ENCODE assay signal across 8 cellular contexts in the genomic region with DNA sequence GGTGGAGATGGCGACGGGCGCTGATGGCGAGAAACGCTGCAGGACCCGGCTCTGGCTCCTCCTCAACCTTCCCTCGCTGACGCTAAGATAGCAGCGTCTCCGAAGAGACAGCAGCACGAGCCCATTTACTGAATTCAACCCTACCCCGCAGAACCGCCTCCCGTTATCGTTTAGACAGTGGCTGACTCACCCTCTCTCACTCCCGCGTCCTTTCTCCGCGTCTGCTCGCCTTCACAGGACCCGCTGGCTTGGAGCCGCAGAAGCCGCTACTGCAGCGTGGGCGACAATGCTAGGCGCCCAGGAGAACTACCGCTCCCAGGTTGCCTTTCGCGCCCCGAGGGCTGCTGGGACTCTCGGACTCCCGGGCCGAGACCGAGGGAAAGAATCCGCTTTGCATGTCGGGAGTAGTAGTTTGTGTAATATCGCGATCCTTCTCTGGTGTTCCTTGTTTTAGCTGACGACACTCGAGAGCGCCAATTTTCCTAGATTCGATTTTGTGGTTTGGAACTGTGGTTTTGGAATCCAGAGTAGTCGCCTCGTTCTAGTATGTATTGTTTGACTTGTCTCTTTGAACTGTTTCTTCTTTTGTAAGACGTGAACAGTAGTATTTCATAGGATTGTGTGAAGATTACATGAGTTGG. TPM values are rescaled to one million over a fixed set of nuclear protein-coding genes. Genes with fewer than 3 reads are reported as not detected.
A peak's percentile ranks its signal among the peaks of the same experiment; 100 is the strongest.
DNase-seq lines count a peak whose midpoint lies in the region; ATAC-seq and TF ChIP-seq lines count a peak whose summit lies in the region.

A gene with protein sequence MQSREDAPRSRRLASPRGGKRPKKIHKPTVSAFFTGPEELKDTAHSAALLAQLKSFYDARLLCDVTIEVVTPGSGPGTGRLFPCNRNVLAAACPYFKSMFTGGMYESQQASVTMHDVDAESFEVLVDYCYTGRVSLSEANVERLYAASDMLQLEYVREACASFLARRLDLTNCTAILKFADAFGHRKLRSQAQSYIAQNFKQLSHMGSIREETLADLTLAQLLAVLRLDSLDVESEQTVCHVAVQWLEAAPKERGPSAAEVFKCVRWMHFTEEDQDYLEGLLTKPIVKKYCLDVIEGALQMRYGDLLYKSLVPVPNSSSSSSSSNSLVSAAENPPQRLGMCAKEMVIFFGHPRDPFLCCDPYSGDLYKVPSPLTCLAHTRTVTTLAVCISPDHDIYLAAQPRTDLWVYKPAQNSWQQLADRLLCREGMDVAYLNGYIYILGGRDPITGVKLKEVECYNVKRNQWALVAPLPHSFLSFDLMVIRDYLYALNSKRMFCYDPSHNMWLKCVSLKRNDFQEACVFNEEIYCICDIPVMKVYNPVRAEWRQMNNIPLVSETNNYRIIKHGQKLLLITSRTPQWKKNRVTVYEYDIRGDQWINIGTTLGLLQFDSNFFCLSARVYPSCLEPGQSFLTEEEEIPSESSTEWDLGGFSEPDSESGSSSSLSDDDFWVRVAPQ (minus strand): TSS at position 291 of the 641 bp plus-strand sequence. CDS start 291 bp downstream, outside the sequence.

- H3K9me3 ChIP-seq in HAP-1: no peaks in the 10 kb centered on the region
- no peaks in the 10 kb centered on the region for H3K9me3 ChIP-seq in MG63

- H3K4me1 Mint-ChIP-seq in natural killer cell treated with Interleukin-12 subunit alpha and Interleukin-12 subunit beta and Interleukin-15 and Interleukin-18, amount 100 ng/mL, for 72 hours (ENCODE audit: low read depth in 2 of 2): peaks cover 36 to 45% of the 10 kb centered on the region in 2 donors

- H3K4me3 ChIP-seq in HAP-1: peak within 1 kb of the TSS; percentile 54
- H3K4me3 ChIP-seq in MG63: peak within 1 kb of the TSS; percentile 70
- peak within 1 kb of the TSS; percentile 79 for H3K4me3 ChIP-seq in fibroblast of the aortic adventitia (ENCODE audit: low read depth, low read length)

- peak within 1 kb of the TSS; percentile 98 for H3K4me3 Mint-ChIP-seq in natural killer cell treated with Interleukin-12 subunit alpha and Interleukin-12 subunit beta and Interleukin-15 and Interleukin-18, amount 100 ng/mL, for 72 hours

- peaks cover 4% of the 10 kb centered on the region for H3K9me3 Mint-ChIP-seq in natural killer cell treated with Interleukin-12 subunit alpha and Interleukin-12 subunit beta and Interleukin-15 and Interleukin-18, amount 100 ng/mL, for 72 hours

- in situ Hi-C loops in G401 (cut with HindIII; ENCODE audit: low sequenced_read_pairs) (no loop called here), HAP-1 (cut with MboI; ENCODE audit: low sequenced_read_pairs) (loop anchor here (10.0 kb wide), 1 partner anchor 62 kb away; a partner anchor contains a TSS)

- peak; percentile 99 for ATAC-seq in natural killer cell treated with Interleukin-12 subunit alpha and Interleukin-12 subunit beta and Interleukin-15 and Interleukin-18, amount 100 ng/mL, for 72 hours

- no peak for TF ChIP-seq CTCF in fibroblast of the aortic adventitia (IDR thresholded peaks at IDR 0.05; ENCODE audit: insufficient read depth, low read length)

- peaks cover 14% of the 10 kb centered on the region for H3K4me1 ChIP-seq in HAP-1

- DNase-seq in G401 (ENCODE audit: low spot score): peak; percentile 98
- peak; percentile 95 to 96 for DNase-seq in HAP-1 (ENCODE audit: low spot score in 2 of 2)
- peak; percentile 99 for DNase-seq in MG63
- DNase-seq in SHP77 (lab: John Stamatoyannopoulos, UW): peak; percentile 96 to 97
- peak; percentile 80 for DNase-seq in activated gamma-delta T cell (lab: John Stamatoyannopoulos, UW)
- DNase-seq in fibroblast of the aortic adventitia (ENCODE audit: low read depth): peak; percentile 99
- DNase-seq in natural killer cell treated with Interleukin-12 subunit alpha and Interleukin-12 subunit beta and Interleukin-15 and Interleukin-18, amount 100 ng/mL, for 72 hours (ENCODE audit: low spot score): peak; percentile 98
- peak; percentile 97 for DNase-seq in stimulated activated naive CD4-positive, alpha-beta T cell treated with Interleukin-2 at 50 U/mL for 16 hours (lab: John Stamatoyannopoulos, UW)

- H3K27ac Mint-ChIP-seq in natural killer cell treated with Interleukin-12 subunit alpha and Interleukin-12 subunit beta and Interleukin-15 and Interleukin-18, amount 100 ng/mL, for 72 hours: peak within 1 kb of the TSS; percentile 78 to 98

- no peaks in the 10 kb centered on the region for H3K27me3 Mint-ChIP-seq in natural killer cell treated with Interleukin-12 subunit alpha and Interleukin-12 subunit beta and Interleukin-15 and Interleukin-18, amount 100 ng/mL, for 72 hours

- no peaks in the 10 kb centered on the region for H3K36me3 ChIP-seq in HAP-1 (replicated peaks)
- peaks cover 4% of the 10 kb centered on the region for H3K36me3 ChIP-seq in MG63

- H3K27me3 ChIP-seq in HAP-1 (ENCODE audit: low read depth) (no peaks in the 10 kb centered on the region), MG63 (no peaks in the 10 kb centered on the region)

- H3K36me3 Mint-ChIP-seq in natural killer cell treated with Interleukin-12 subunit alpha and Interleukin-12 subunit beta and Interleukin-15 and Interleukin-18, amount 100 ng/mL, for 72 hours: peaks cover 4% of the 10 kb centered on the region

RNA-seq across cellular contexts. Expression of the gene that starts here (rescaled TPM):
- total RNA-seq in G401 (2014; rRNA removed; shearing (Covaris generic)): 10.6 and 13.2 TPM in 2 replicates
- total RNA-seq in MG63 (2014; rRNA removed; shearing (Covaris generic); ENCODE audit: low replicate concordance): 8.2 and 11.8 TPM in 2 replicates
- total RNA-seq in fibroblast of the aortic adventitia (ENCODE audit: low replicate concordance): 9.4 and 10.8 TPM in 2 replicates
- 1 to 10 TPM; 4.2 to 7.3 TPM for total RNA-seq in natural killer cell treated with Interleukin-12 subunit alpha and Interleukin-12 subunit beta and Interleukin-15 and Interleukin-18, amount 100 ng/mL, for 72 hours

Comparison
In these comparisons a context has a peak if more than half of its experiments do, and no peak if none do; other contexts are left out.
1. Peak in every context shown above with its lines: DNase-seq, ATAC-seq and H3K4me3 ChIP-seq.